ENCODE assay signal across 8 cellular contexts in genomic region chr17:44775136-44775837, GRCh38. TPM values are rescaled to one million over a fixed set of nuclear protein-coding genes. Genes with fewer than 3 reads are reported as not detected.
A peak's percentile ranks its signal among the peaks of the same experiment; 100 is the strongest.
DNase-seq lines count a peak whose midpoint lies in the region; ATAC-seq, FAIRE-seq and TF ChIP-seq lines count a peak whose summit lies in the region.

No MANE protein-coding gene starts in this region.

- no peak for TF ChIP-seq POLR2A in breast epithelium (IDR thresholded peaks at IDR 0.05)

- DNase-seq in NCI-H2107 treated with DMSO at 0.1 percent for 48 hours (lab: John Stamatoyannopoulos, UW; ENCODE audit: unreplicated experiment): peak; percentile 91
- peak; percentile 97 for DNase-seq in UCSD-AML1 (lab: John Stamatoyannopoulos, UW; ENCODE audit: unreplicated experiment)
- peak; percentile 95 for DNase-seq in breast epithelium (ENCODE audit: low spot score in 2 of 2)
- DNase-seq in immature natural killer cell: peak; percentile 93 to 94 (median 94)
- DNase-seq in smooth muscle cell of the brain vasculature (ENCODE audit: low read depth, low spot score): peak; percentile 95

- peaks cover 0 to 4% (median 0%) of the 10 kb centered on the region in 3 donors for H3K27me3 Mint-ChIP-seq in immature natural killer cell (ENCODE audit: low read depth in 3 of 3)

- peaks cover 0 to under 1% of the 10 kb centered on the region in 2 donors for H3K27me3 ChIP-seq in breast epithelium

- no peak for TF ChIP-seq CTCF in breast epithelium (IDR thresholded peaks at IDR 0.05)

- H3K27ac Mint-ChIP-seq in immature natural killer cell: peak overlapping the region in 3 of 6 donors; percentile 53 to 78 (median 57)

- peak overlapping the region in 1 of 2 donors; percentile 76 for H3K27ac ChIP-seq in breast epithelium

- H3K4me1 ChIP-seq in breast epithelium: no peaks in the 10 kb centered on the region

- ATAC-seq in GM18520 (IDR thresholded peaks at IDR 0.05; ENCODE audit: unreplicated experiment) (peak; percentile 81), HG03060 (IDR thresholded peaks at IDR 0.05; ENCODE audit: low read depth, unreplicated experiment) (peak; percentile 53)

- H3K4me1 Mint-ChIP-seq in immature natural killer cell: peaks cover 8 to 13% of the 10 kb centered on the region in 2 donors

- H3K4me3 Mint-ChIP-seq in immature natural killer cell: peak overlapping the region; percentile 82 to 93 (median 89)

- peak overlapping the region; percentile 39 to 73 (median 62) for H3K4me3 ChIP-seq in breast epithelium

- intact Hi-C loops in breast epithelium (cut with DNase I; ENCODE audit: low total_unique reads): no loop called here

- H3K9me3 Mint-ChIP-seq in immature natural killer cell: no peaks in the 10 kb centered on the region

- H3K9me3 ChIP-seq in breast epithelium: no peaks in the 10 kb centered on the region

- H3K36me3 ChIP-seq in breast epithelium: no peaks in the 10 kb centered on the region

- peak; percentile 96 for FAIRE-seq in A204.1 (lab: Jason Lieb, UNC)

- H3K36me3 Mint-ChIP-seq in immature natural killer cell: no peaks in the 10 kb centered on the region

RNA-seq across cellular contexts. Expression of gene ADAM11, which starts 16.5 kb away (rescaled TPM):
- total RNA-seq in breast epithelium: 1 to 10 TPM; 1.0 to 1.4 (median 1.3) TPM
- polyA plus RNA-seq in immature natural killer cell: not detected

RNA-seq across cellular contexts. Expression of gene GJC1, which starts 54.8 kb away (rescaled TPM):
- total RNA-seq in breast epithelium: 1 to 10 TPM; 2.3 to 4.6 (median 4.3) TPM
- not detected for polyA plus RNA-seq in immature natural killer cell
